Comparison of ENCODE assay signal across 8 cellular contexts in the genomic region with DNA sequence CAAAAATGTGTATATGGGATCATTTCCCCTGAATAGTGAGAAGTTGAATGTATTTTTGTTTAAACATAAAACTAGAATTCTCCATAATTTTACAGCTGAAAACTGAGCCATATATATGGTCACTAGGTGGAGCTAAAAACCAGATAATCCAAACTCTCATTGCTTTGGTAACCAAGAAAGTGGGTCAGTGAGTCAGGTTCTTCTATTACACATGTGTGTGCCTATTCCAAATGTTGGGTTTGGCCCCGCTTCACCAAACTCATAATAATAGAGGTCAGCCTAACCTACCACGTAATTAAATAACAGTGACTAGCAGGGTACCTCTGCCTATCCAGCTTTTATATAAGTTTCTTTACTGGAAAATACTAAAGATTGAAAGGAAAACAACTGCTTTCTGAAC. TPM values are rescaled to one million over a fixed set of nuclear protein-coding genes. Genes with fewer than 3 reads are reported as not detected.
DNase-seq lines count a peak whose midpoint lies in the region; ATAC-seq and TF ChIP-seq lines count a peak whose summit lies in the region.

No MANE protein-coding gene starts in this region.

- H3K36me3 Mint-ChIP-seq in activated naive CD8-positive, alpha-beta T cell treated with anti-CD3 and anti-CD28 coated beads, Interleukin-2, amount 10 ng/mL, durations not matched to agents 7 days and 5 days, result no peaks in the 10 kb centered on the region
- H3K36me3 Mint-ChIP-seq in activated naive CD8-positive, alpha-beta T cell treated with anti-CD3 and anti-CD28 coated beads for 36 hours, result no peaks in the 10 kb centered on the region
- H3K36me3 Mint-ChIP-seq in activated T-helper 17 cell treated with anti-CD3 and anti-CD28 coated beads, Interleukin-2, amount 50 U/mL, for 72 hours (ENCODE audit: low read depth), result no peaks in the 10 kb centered on the region

- H3K27me3 ChIP-seq in cardiac muscle cell, result peaks cover 25% of the 10 kb centered on the region

- POLR2A ChIA-PET in activated naive CD8-positive, alpha-beta T cell treated with anti-CD3 and anti-CD28 coated beads, Interleukin-2, amount 10 ng/mL, durations not matched to agents 7 days and 5 days (lab: Charles Lee), result interaction anchor here (0.5 to 3.1 kb wide), 6 partner anchors 97 to 372 kb away, joined by 3 to 33 read pairs (median 6); partner anchors contain the start of genes PM20D2, PNRC1 and UBE2J1

- TF ChIP-seq CTCF in cardiac muscle cell (IDR thresholded peaks at IDR 0.05; ENCODE audit: low read depth, low read length), result peak; percentile 67

- peaks cover 15% of the 10 kb centered on the region for H3K27me3 Mint-ChIP-seq in activated naive CD8-positive, alpha-beta T cell treated with anti-CD3 and anti-CD28 coated beads, Interleukin-2, amount 10 ng/mL, durations not matched to agents 7 days and 5 days
- no peaks in the 10 kb centered on the region for H3K27me3 Mint-ChIP-seq in activated naive CD8-positive, alpha-beta T cell treated with anti-CD3 and anti-CD28 coated beads for 36 hours
- H3K27me3 Mint-ChIP-seq in activated T-helper 17 cell treated with anti-CD3 and anti-CD28 coated beads, Interleukin-2, amount 50 U/mL, for 72 hours, result no peaks in the 10 kb centered on the region

- H3K9me3 ChIP-seq in cardiac muscle cell (ENCODE audit: low read depth), result no peaks in the 10 kb centered on the region

- no peak overlapping the region for H3K4me3 Mint-ChIP-seq in activated naive CD8-positive, alpha-beta T cell treated with anti-CD3 and anti-CD28 coated beads, Interleukin-2, amount 10 ng/mL, durations not matched to agents 7 days and 5 days
- no peak overlapping the region for H3K4me3 Mint-ChIP-seq in activated naive CD8-positive, alpha-beta T cell treated with anti-CD3 and anti-CD28 coated beads for 36 hours
- no peak overlapping the region for H3K4me3 Mint-ChIP-seq in activated T-helper 17 cell treated with anti-CD3 and anti-CD28 coated beads, Interleukin-2, amount 50 U/mL, for 72 hours

- no peak for DNase-seq in activated naive CD8-positive, alpha-beta T cell treated with anti-CD3 and anti-CD28 coated beads, Interleukin-2, amount 10 ng/mL, durations not matched to agents 7 days and 5 days
- DNase-seq in activated naive CD8-positive, alpha-beta T cell treated with anti-CD3 and anti-CD28 coated beads for 36 hours, result no peak
- DNase-seq in NCI-H460 (ENCODE audit: extremely low read depth, low read depth), result peak; percentile 69
- DNase-seq in cardiac muscle cell (ENCODE audit: low read depth in 1 of 2, low spot score in 1 of 2), result peak; percentile 63 to 86
- peak; percentile 47 for DNase-seq in putamen (ENCODE audit: low spot score)

- no peaks in the 10 kb centered on the region for H3K36me3 ChIP-seq in cardiac muscle cell

- H3K4me1 ChIP-seq in cardiac muscle cell (ENCODE audit: low read depth), result no peaks in the 10 kb centered on the region

- peak; percentile 73 for ATAC-seq in activated naive CD8-positive, alpha-beta T cell treated with anti-CD3 and anti-CD28 coated beads, Interleukin-2, amount 10 ng/mL, durations not matched to agents 7 days and 5 days (ENCODE audit: low read depth)
- ATAC-seq in HG03342 (IDR thresholded peaks at IDR 0.05; ENCODE audit: unreplicated experiment) (peak; percentile 56), HG03097 (IDR thresholded peaks at IDR 0.05; ENCODE audit: low FRiP score, unreplicated experiment) (no peak)
- ATAC-seq in activated T-helper 17 cell treated with anti-CD3 and anti-CD28 coated beads, Interleukin-2, amount 50 U/mL, for 72 hours (replicated peaks), result peak; percentile 99

- H3K27ac Mint-ChIP-seq in activated naive CD8-positive, alpha-beta T cell treated with anti-CD3 and anti-CD28 coated beads, Interleukin-2, amount 10 ng/mL, durations not matched to agents 7 days and 5 days, result no peak overlapping the region
- no peak overlapping the region for H3K27ac Mint-ChIP-seq in activated naive CD8-positive, alpha-beta T cell treated with anti-CD3 and anti-CD28 coated beads for 36 hours
- H3K27ac Mint-ChIP-seq in activated T-helper 17 cell treated with anti-CD3 and anti-CD28 coated beads, Interleukin-2, amount 50 U/mL, for 72 hours, result no peak overlapping the region

- H3K4me1 Mint-ChIP-seq in activated naive CD8-positive, alpha-beta T cell treated with anti-CD3 and anti-CD28 coated beads, Interleukin-2, amount 10 ng/mL, durations not matched to agents 7 days and 5 days, result peaks cover 3% of the 10 kb centered on the region
- no peaks in the 10 kb centered on the region for H3K4me1 Mint-ChIP-seq in activated naive CD8-positive, alpha-beta T cell treated with anti-CD3 and anti-CD28 coated beads for 36 hours
- no peaks in the 10 kb centered on the region for H3K4me1 Mint-ChIP-seq in activated T-helper 17 cell treated with anti-CD3 and anti-CD28 coated beads, Interleukin-2, amount 50 U/mL, for 72 hours

- H3K27ac ChIP-seq in cardiac muscle cell, result no peak overlapping the region

- no peaks in the 10 kb centered on the region for H3K9me3 Mint-ChIP-seq in activated naive CD8-positive, alpha-beta T cell treated with anti-CD3 and anti-CD28 coated beads, Interleukin-2, amount 10 ng/mL, durations not matched to agents 7 days and 5 days
- H3K9me3 Mint-ChIP-seq in activated naive CD8-positive, alpha-beta T cell treated with anti-CD3 and anti-CD28 coated beads for 36 hours, result no peaks in the 10 kb centered on the region
- no peaks in the 10 kb centered on the region for H3K9me3 Mint-ChIP-seq in activated T-helper 17 cell treated with anti-CD3 and anti-CD28 coated beads, Interleukin-2, amount 50 U/mL, for 72 hours

- no peak overlapping the region for H3K4me3 ChIP-seq in cardiac muscle cell

RNA-seq across cellular contexts. Expression of gene RNGTT, which starts 19.3 kb away (rescaled TPM):
- total RNA-seq in activated naive CD8-positive, alpha-beta T cell treated with anti-CD3 and anti-CD28 coated beads, Interleukin-2, amount 10 ng/mL, durations not matched to agents 7 days and 5 days, result 10 to 100 TPM; 19.9 to 20.1 TPM
- total RNA-seq in activated naive CD8-positive, alpha-beta T cell treated with anti-CD3 and anti-CD28 coated beads for 36 hours, result 10 to 100 TPM; 19.7 to 20.9 TPM
- total RNA-seq in NCI-H460 (2014; rRNA removed; shearing (Covaris generic)), result 22.4 and 24.1 TPM in 2 replicates
- polyA plus RNA-seq in NCI-H460 (2014; cell fraction: nucleus; rRNA removed), result 9.1 and 13.8 TPM in 2 replicates
- 10 to 100 TPM; 20.9 to 23.3 TPM for total RNA-seq in activated T-helper 17 cell treated with anti-CD3 and anti-CD28 coated beads, Interleukin-2, amount 50 U/mL, for 72 hours
- 12.5 and 15.9 TPM in 2 replicates for total RNA-seq in cardiac muscle cell
- polyA plus RNA-seq in cardiac muscle cell, result 10.9 and 12.4 TPM in 2 replicates

Comparison
In these comparisons a context has a peak if more than half of its experiments do, and no peak if none do; other contexts are left out.
1. DNase-seq: peak in NCI-H460 (single experiment), cardiac muscle cell (2 of 2) and putamen (single experiment); none in activated naive CD8-positive, alpha-beta T cell treated with anti-CD3 and anti-CD28 coated beads, Interleukin-2, amount 10 ng/mL, durations not matched to agents 7 days and 5 days (single experiment) and activated naive CD8-positive, alpha-beta T cell treated with anti-CD3 and anti-CD28 coated beads for 36 hours (single experiment).